In genomic region chr19:51036519-51036918, GRCh38 we compare ENCODE assay signal across 28 cellular contexts. TPM values are rescaled to one million over a fixed set of nuclear protein-coding genes. Genes with fewer than 3 reads are reported as not detected.
"Had no signal": no experiment of that assay in that cellular context is flagged by ENCODE, and none has a peak within 500 bp of the region (broad histone marks: within the 10 kb centered on the region; RNA-seq: fewer than 3 reads in every experiment).

No MANE protein-coding gene starts in this region.

- DNase-seq: activated CD8-positive, alpha-beta memory T cell treated with anti-CD3 and anti-CD28 coated beads, Interleukin-2, amount 50 U/mL, for 4 hours; activated naive CD4-positive, alpha-beta T cell; activated T-cell treated with anti-CD3 and anti-CD28 coated beads, Interleukin-2, amount 50 U/mL, for 24 hours; adrenal gland; brain microvascular endothelial cell; caudate nucleus; dermis blood vessel endothelial cell; effector CD8-positive, alpha-beta T cell; foreskin keratinocyte; kidney glomerular epithelial cell; left lung; naive thymus-derived CD8-positive, alpha-beta T cell; psoas muscle; stimulated activated CD4-positive, alpha-beta T cell treated with anti-CD3 and anti-CD28 coated beads, Interleukin-12 subunit alpha, Interleukin-12 subunit beta, amount 100 ng/mL, for 4 hours; stimulated activated CD4-positive, alpha-beta T cell treated with anti-CD3 and anti-CD28 coated beads, Interleukin-4, amount 100 ng/mL, for 4 hours; stimulated activated naive CD8-positive, alpha-beta T cell treated with anti-CD3 and anti-CD28 coated beads, Interleukin-15, Interleukin-2, amounts not matched to agents 100 U/mL and 50 U/mL, for 24 hours; T-helper 9 cell; upper lobe of left lung had no signal

- H3K4me1 Mint-ChIP-seq: activated T-helper 17 cell treated with anti-CD3 and anti-CD28 coated beads, Interleukin-2, amount 50 U/mL, for 72 hours; mesothelial cell of epicardium had no signal

- H3K4me3 Mint-ChIP-seq: activated naive CD8-positive, alpha-beta T cell; activated T-cell treated with anti-CD3 and anti-CD28 coated beads, Interleukin-2, amount 50 U/mL, for 24 hours; activated T-helper 17 cell treated with anti-CD3 and anti-CD28 coated beads, Interleukin-2, amount 50 U/mL, for 72 hours; mesothelial cell of epicardium; naive thymus-derived CD8-positive, alpha-beta T cell had no signal

- H3K27ac ChIP-seq: adrenal gland, ascending aorta, brain microvascular endothelial cell, foreskin keratinocyte, left lung, psoas muscle, right atrium auricular region, upper lobe of left lung had no signal

- H3K4me3 ChIP-seq: adrenal gland, ascending aorta, left lung, lung, psoas muscle, right atrium auricular region, upper lobe of left lung had no signal

- H3K9me3 Mint-ChIP-seq: activated T-cell treated with anti-CD3 and anti-CD28 coated beads, Interleukin-2, amount 50 U/mL, for 24 hours; activated T-helper 17 cell treated with anti-CD3 and anti-CD28 coated beads, Interleukin-2, amount 50 U/mL, for 72 hours; mesothelial cell of epicardium had no signal

- H3K27ac Mint-ChIP-seq: activated naive CD8-positive, alpha-beta T cell; activated T-cell treated with anti-CD3 and anti-CD28 coated beads, Interleukin-2, amount 50 U/mL, for 24 hours; activated T-helper 17 cell treated with anti-CD3 and anti-CD28 coated beads, Interleukin-2, amount 50 U/mL, for 72 hours; mesothelial cell of epicardium had no signal

- H3K36me3 Mint-ChIP-seq: activated naive CD8-positive, alpha-beta T cell; mesothelial cell of epicardium; naive thymus-derived CD8-positive, alpha-beta T cell had no signal

- ATAC-seq: activated T-helper 17 cell treated with anti-CD3 and anti-CD28 coated beads, Interleukin-2, amount 50 U/mL, for 72 hours; foreskin keratinocyte; left lung; naive thymus-derived CD8-positive, alpha-beta T cell; psoas muscle; stimulated activated naive CD8-positive, alpha-beta T cell treated with anti-CD3 and anti-CD28 coated beads, Interleukin-15, Interleukin-2, amounts not matched to agents 100 U/mL and 50 U/mL, for 24 hours had no signal

- H3K36me3 ChIP-seq: adrenal gland, ascending aorta, brain microvascular endothelial cell, left lung, right atrium auricular region, upper lobe of left lung had no signal

- H3K4me1 ChIP-seq: adrenal gland, ascending aorta, left lung, psoas muscle, right atrium auricular region, upper lobe of left lung had no signal

- H3K9me3 ChIP-seq: adrenal gland, ascending aorta, left lung, psoas muscle, right atrium auricular region, upper lobe of left lung had no signal

- H3K27me3 ChIP-seq: adrenal gland, ascending aorta, brain microvascular endothelial cell, foreskin keratinocyte, right atrium auricular region, upper lobe of left lung had no signal

RNA-seq across cellular contexts. Expression of gene KLK12, which starts 1.7 kb away (rescaled TPM):
- total RNA-seq: activated T-helper 17 cell treated with anti-CD3 and anti-CD28 coated beads, Interleukin-2, amount 50 U/mL, for 72 hours; adrenal gland; ascending aorta; dermis blood vessel endothelial cell; foreskin keratinocyte; glomerular endothelial cell; mesothelial cell of epicardium; naive thymus-derived CD8-positive, alpha-beta T cell; osteocyte; psoas muscle; right atrium auricular region; skeletal muscle tissue; subcutaneous adipose tissue had no signal
- polyA plus RNA-seq: naive thymus-derived CD8-positive, alpha-beta T cell; psoas muscle had no signal

RNA-seq across cellular contexts. Expression of gene KLK11, which starts 10.1 kb away (rescaled TPM):
- total RNA-seq: activated T-helper 17 cell treated with anti-CD3 and anti-CD28 coated beads, Interleukin-2, amount 50 U/mL, for 72 hours; adrenal gland; ascending aorta; dermis blood vessel endothelial cell; glomerular endothelial cell; mesothelial cell of epicardium; naive thymus-derived CD8-positive, alpha-beta T cell; osteocyte; skeletal muscle tissue; subcutaneous adipose tissue had no signal
- polyA plus RNA-seq: naive thymus-derived CD8-positive, alpha-beta T cell had no signal

RNA-seq across cellular contexts. Expression of gene KLK10, which starts 17.0 kb away (rescaled TPM):
- total RNA-seq: activated T-helper 17 cell treated with anti-CD3 and anti-CD28 coated beads, Interleukin-2, amount 50 U/mL, for 72 hours; glomerular endothelial cell; naive thymus-derived CD8-positive, alpha-beta T cell; osteocyte; psoas muscle had no signal
- polyA plus RNA-seq: naive thymus-derived CD8-positive, alpha-beta T cell had no signal

RNA-seq across cellular contexts. Expression of gene KLK13, which starts 28.4 kb away (rescaled TPM):
- total RNA-seq: activated T-helper 17 cell treated with anti-CD3 and anti-CD28 coated beads, Interleukin-2, amount 50 U/mL, for 72 hours; adrenal gland; ascending aorta; dermis blood vessel endothelial cell; glomerular endothelial cell; naive thymus-derived CD8-positive, alpha-beta T cell; osteocyte; psoas muscle; right atrium auricular region; skeletal muscle tissue; subcutaneous adipose tissue had no signal
- polyA plus RNA-seq: naive thymus-derived CD8-positive, alpha-beta T cell had no signal

RNA-seq across cellular contexts. Expression of gene KLK8, which starts 35.1 kb away (rescaled TPM):
- total RNA-seq: activated T-helper 17 cell treated with anti-CD3 and anti-CD28 coated beads, Interleukin-2, amount 50 U/mL, for 72 hours; adrenal gland; ascending aorta; dermis blood vessel endothelial cell; glomerular endothelial cell; left lung; lung; naive thymus-derived CD8-positive, alpha-beta T cell; osteocyte; psoas muscle; skeletal muscle tissue; subcutaneous adipose tissue; upper lobe of left lung had no signal
- polyA plus RNA-seq: naive thymus-derived CD8-positive, alpha-beta T cell had no signal
